ENCODE assay signal across 20 cellular contexts in genomic region chr1:16252912-16253311, GRCh38.
"Had no signal": no experiment of that assay in that cellular context is flagged by ENCODE, and none has a peak within 500 bp of the region (broad histone marks: within the 10 kb centered on the region; RNA-seq: fewer than 3 reads in every experiment).

No MANE protein-coding gene starts in this region.

- H3K4me1 ChIP-seq: neural progenitor cell had no signal

- H3K27me3 Mint-ChIP-seq: activated CD4-positive, alpha-beta T cell treated with anti-CD3 and anti-CD28 coated beads, Interleukin-2, amount 10 ng/mL, durations not matched to agents 7 days and 5 days; activated naive CD8-positive, alpha-beta T cell treated with anti-CD3 and anti-CD28 coated beads for 36 hours; naive thymus-derived CD4-positive, alpha-beta T cell; stimulated activated naive CD8-positive, alpha-beta T cell treated with anti-CD3 and anti-CD28 coated beads, Interleukin-15, amount 100 ng/mL, for 72 hours had no signal

- H2AFZ ChIP-seq: neural progenitor cell had no signal

- H3K9ac ChIP-seq: neural progenitor cell had no signal

- H3K9me3 Mint-ChIP-seq: activated CD4-positive, alpha-beta T cell treated with anti-CD3 and anti-CD28 coated beads, Interleukin-2, amount 10 ng/mL, durations not matched to agents 7 days and 5 days; activated naive CD8-positive, alpha-beta T cell treated with anti-CD3 and anti-CD28 coated beads for 36 hours; activated T-cell treated with anti-CD3 and anti-CD28 coated beads, Interleukin-2, amount 50 U/mL, for 4 hours; naive thymus-derived CD4-positive, alpha-beta T cell; neural progenitor cell; stimulated activated naive CD8-positive, alpha-beta T cell treated with anti-CD3 and anti-CD28 coated beads, Interleukin-15, amount 100 ng/mL, for 72 hours had no signal

- H3K4me3 ChIP-seq: body of pancreas, neural progenitor cell, prostate gland, right atrium auricular region, suprapubic skin, upper lobe of left lung had no signal

- H3K27ac ChIP-seq: neural progenitor cell, suprapubic skin, upper lobe of left lung had no signal

- ATAC-seq: activated CD4-positive, CD25-positive, alpha-beta regulatory T cell treated with anti-CD3 and anti-CD28 coated beads, Interleukin-2, amount 50 U/mL, for 24 hours; activated CD8-positive, alpha-beta T cell treated with anti-CD3 and anti-CD28 coated beads, Interleukin-2, amount 10 ng/mL, durations not matched to agents 7 days and 5 days; activated T-cell treated with anti-CD3 and anti-CD28 coated beads, Interleukin-2, amount 50 U/mL, for 4 hours; body of pancreas; naive thymus-derived CD4-positive, alpha-beta T cell; stimulated activated naive CD8-positive, alpha-beta T cell treated with anti-CD3 and anti-CD28 coated beads, Interleukin-15, amount 100 ng/mL, for 72 hours had no signal

- FAIRE-seq: colon had no signal

- H3K4me1 Mint-ChIP-seq: neural progenitor cell had no signal

- H3K9me3 ChIP-seq: body of pancreas, prostate gland, right atrium auricular region, suprapubic skin, upper lobe of left lung had no signal

- H3K27me3 ChIP-seq: body of pancreas, neural progenitor cell, right atrium auricular region, suprapubic skin, upper lobe of left lung had no signal

- H3K4me2 ChIP-seq: neural progenitor cell had no signal

- DNase-seq: activated CD4-positive, alpha-beta T cell treated with anti-CD3 and anti-CD28 coated beads, Interleukin-2, amount 10 ng/mL, durations not matched to agents 7 days and 5 days; activated CD8-positive, alpha-beta T cell treated with anti-CD3 and anti-CD28 coated beads, Interleukin-2, amount 10 ng/mL, durations not matched to agents 7 days and 5 days; activated effector memory CD4-positive, alpha-beta T cell treated with anti-CD3 and anti-CD28 coated beads, Interleukin-2, amount 50 U/mL, for 16 hours; activated naive CD8-positive, alpha-beta T cell treated with anti-CD3 and anti-CD28 coated beads for 36 hours; activated T-cell treated with anti-CD3 and anti-CD28 coated beads, Interleukin-2, amount 50 U/mL, for 4 hours; amygdala; body of pancreas; caudate nucleus; mesendoderm; naive thymus-derived CD4-positive, alpha-beta T cell; stimulated activated naive CD8-positive, alpha-beta T cell treated with anti-CD3 and anti-CD28 coated beads, Interleukin-15, amount 100 ng/mL, for 72 hours; T-helper 1 cell; T1000; upper lobe of left lung had no signal

- H3K4me3 Mint-ChIP-seq: activated CD4-positive, alpha-beta T cell treated with anti-CD3 and anti-CD28 coated beads, Interleukin-2, amount 10 ng/mL, durations not matched to agents 7 days and 5 days; activated CD8-positive, alpha-beta T cell treated with anti-CD3 and anti-CD28 coated beads, Interleukin-2, amount 10 ng/mL, durations not matched to agents 7 days and 5 days; activated naive CD8-positive, alpha-beta T cell treated with anti-CD3 and anti-CD28 coated beads for 36 hours; activated T-cell treated with anti-CD3 and anti-CD28 coated beads, Interleukin-2, amount 50 U/mL, for 4 hours; naive thymus-derived CD4-positive, alpha-beta T cell; neural progenitor cell; stimulated activated naive CD8-positive, alpha-beta T cell treated with anti-CD3 and anti-CD28 coated beads, Interleukin-15, amount 100 ng/mL, for 72 hours had no signal

- H3K27ac Mint-ChIP-seq: activated CD4-positive, alpha-beta T cell treated with anti-CD3 and anti-CD28 coated beads, Interleukin-2, amount 10 ng/mL, durations not matched to agents 7 days and 5 days; activated CD8-positive, alpha-beta T cell treated with anti-CD3 and anti-CD28 coated beads, Interleukin-2, amount 10 ng/mL, durations not matched to agents 7 days and 5 days; activated naive CD8-positive, alpha-beta T cell treated with anti-CD3 and anti-CD28 coated beads for 36 hours; neural progenitor cell had no signal
